ENCODE assay signal across 20 cellular contexts in genomic region chr1:41197-41596, GRCh38. TPM values are rescaled to one million over a fixed set of nuclear protein-coding genes. Genes with fewer than 3 reads are reported as not detected.
"Had no signal": no experiment of that assay in that cellular context is flagged by ENCODE, and none has a peak within 500 bp of the region (broad histone marks: within the 10 kb centered on the region; RNA-seq: fewer than 3 reads in every experiment).

No MANE protein-coding gene starts in this region.

RNA-seq across cellular contexts. Expression of gene OR4F5, which starts 24.0 kb away (rescaled TPM):
- total RNA-seq: activated naive CD4-positive, alpha-beta T cell treated with anti-CD3 and anti-CD28 coated beads for 36 hours; activated naive CD4-positive, alpha-beta T cell treated with anti-CD3 and anti-CD28 coated beads, Interleukin-2, amount 50 U/mL, for 72 hours; activated naive CD8-positive, alpha-beta T cell treated with anti-CD3 and anti-CD28 coated beads for 36 hours; activated naive CD8-positive, alpha-beta T cell treated with anti-CD3 and anti-CD28 coated beads, Interleukin-2, amount 10 ng/mL, durations not matched to agents 7 days and 5 days; activated T-cell treated with anti-CD3 and anti-CD28 coated beads, Interleukin-2, amount 50 U/mL, for 4 hours; activated T-cell treated with anti-CD3 and anti-CD28 coated beads, Interleukin-2, amount 50 U/mL, for 72 hours; activated T-helper 1 cell treated with anti-CD3 and anti-CD28 coated beads, Interleukin-12 subunit alpha, Interleukin-12 subunit beta, Interleukin-2, Interleukin-4 antibody, amounts not matched to agents 30 ng/mL and 10 ng/mL and 1 ng/mL, durations not matched to agents 14 hours and 24 hours and 36 hours; activated T-helper 17 cell treated with anti-CD3 and anti-CD28 coated beads, Interleukin-2, amount 50 U/mL, for 72 hours; activated T-helper 2 cell treated with anti-CD3 and anti-CD28 coated beads, Interferon-gamma antibody, Interleukin-2, Interleukin-4, amounts not matched to agents 10 μg/mL and 5 μg/mL and 100 μg/mL, durations not matched to agents 14 hours and 24 hours and 36 hours; adrenal gland; aorta; ascending aorta; astrocyte; body of pancreas; breast epithelium; bronchial epithelial cell; cardiac muscle cell; cardiac septum; cerebellum; chondrocyte had no signal
